Comparison of ENCODE assay signal across 18 cellular contexts in genomic region chr9:76296561-76297276, GRCh38.
DNase-seq lines count a peak whose midpoint lies in the region; FAIRE-seq and TF ChIP-seq lines count a peak whose summit lies in the region.
"Had no signal": no experiment of that assay in that cellular context is flagged by ENCODE, and none has a peak within 500 bp of the region (broad histone marks: within the 10 kb centered on the region; RNA-seq: fewer than 3 reads in every experiment).

No MANE protein-coding gene starts in this region.

- H3K27me3 ChIP-seq in BLaER1 (no peaks in the 10 kb centered on the region), H1 (replicated peaks in 1 of 4; ENCODE audit: control insufficient read depth in 3 of 4, extremely low read depth in 1 of 4, insufficient read depth in 3 of 4, low read length in 3 of 4) (no peaks in the 10 kb centered on the region), osteoblast (ENCODE audit: insufficient read depth, low read length) (peaks cover 9% of the 10 kb centered on the region)

- no peak for TF ChIP-seq CTCF in H1 (IDR thresholded peaks at IDR 0.05; ENCODE audit: control extremely low read depth in 1 of 3, insufficient read depth in 1 of 3, low read depth in 1 of 3, low read length in 3 of 3)
- TF ChIP-seq CTCF in osteoblast (IDR thresholded peaks at IDR 0.05; ENCODE audit: extremely low read depth, low read depth, low read length), result no peak

- no peak overlapping the region for H3K23ac ChIP-seq in H1 (ENCODE audit: insufficient read length)

- no peak overlapping the region for H2BK20ac ChIP-seq in H1 (ENCODE audit: low read length)

- H3K14ac ChIP-seq in H1 (ENCODE audit: insufficient read length), result no peak overlapping the region

- peak; percentile 34 for DNase-seq in HT-29 (ENCODE audit: low spot score)
- DNase-seq in H1 (ENCODE audit: low read depth in 1 of 2, low spot score in 2 of 2), result no peak
- DNase-seq in osteoblast (ENCODE audit: insufficient read length, low spot score, missing footprints), result peak; percentile 3
- no peak for DNase-seq in GM12891 (ENCODE audit: insufficient read length, low spot score)
- no peak for DNase-seq in H4 (ENCODE audit: low spot score)
- no peak for DNase-seq in EL
- DNase-seq: activated effector memory CD4-positive, alpha-beta T cell treated with Interleukin-2 at 50 U/mL for 16 hours; activated naive CD8-positive, alpha-beta T cell treated with anti-CD3 and anti-CD28 coated beads for 36 hours; MM.1S; NCI-H2171 treated with DMSO at 0.1 percent for 48 hours; NCI-H774; T-helper 9 cell had no signal

- no peak overlapping the region for H3K18ac ChIP-seq in H1 (ENCODE audit: extremely low read depth, low read length)

- H3K4me1 ChIP-seq in BLaER1, result peaks cover 79% of the 10 kb centered on the region
- no peaks in the 10 kb centered on the region; a peak in 3 of 7 replicates for H3K4me1 ChIP-seq in H1 (replicated peaks in 1 of 4; ENCODE audit: control insufficient read depth in 3 of 4, insufficient read depth in 4 of 4, low read length in 3 of 4)
- peaks cover 5% of the 10 kb centered on the region for H3K4me1 ChIP-seq in osteoblast (ENCODE audit: insufficient read depth, low read length)

- H3K4me3 ChIP-seq in BLaER1 (0 out of 2 replicates have a peak overlapping the region, but pooled peaks have one; percentile 26), H1 (ENCODE audit: extremely low read depth in 1 of 4, insufficient read depth in 2 of 4, low read depth in 3 of 4, low read length in 4 of 4) (no peak overlapping the region), osteoblast (ENCODE audit: insufficient read depth, low read length) (no peak overlapping the region)

- no peak overlapping the region for H2BK15ac ChIP-seq in H1 (ENCODE audit: low read length)

- H3K9ac ChIP-seq in BLaER1, result no peak overlapping the region
- no peak overlapping the region for H3K9ac ChIP-seq in H1 (replicated peaks in 1 of 4; ENCODE audit: extremely low read depth in 1 of 4, low read depth in 3 of 4, low read length in 3 of 4)
- H3K9ac ChIP-seq: GM23248 had no signal

- no peak overlapping the region for H2BK12ac ChIP-seq in H1 (ENCODE audit: low read depth, low read length)

- H3K9me3 ChIP-seq in BLaER1, result no peaks in the 10 kb centered on the region
- no peaks in the 10 kb centered on the region for H3K9me3 ChIP-seq in H1 (ENCODE audit: insufficient read depth in 2 of 2, low read depth in 1 of 2, low read length in 1 of 2)
- no peaks in the 10 kb centered on the region for H3K9me3 ChIP-seq in osteoblast (ENCODE audit: low read depth, low read length)

- POLR2A ChIA-PET in H1 (lab: Charles Lee; ENCODE audit: partially characterized antibody), result no interaction called here

- CTCF ChIA-PET in H1 (lab: Charles Lee; ENCODE audit: partially characterized antibody), result interaction anchor here (1.4 to 2.4 kb wide), 3 partner anchors 11 to 77 kb away, joined by 4 to 11 read pairs (median 5); no protein-coding TSS in a partner anchor

- no peaks in the 10 kb centered on the region for H3K23me2 ChIP-seq in H1 (ENCODE audit: low read depth, low read length)

- FAIRE-seq in H1 (lab: Jason Lieb, UNC) (no peak), GM12891 (lab: Jason Lieb, UNC) (no peak)
- FAIRE-seq: D721Med, endometrium, islet of Langerhans had no signal

- H3K79me1 ChIP-seq in H1 (ENCODE audit: low read depth, low read length), result no peaks in the 10 kb centered on the region

- H3K79me2 ChIP-seq in H1 (ENCODE audit: control insufficient read depth in 1 of 2, insufficient read depth in 2 of 2, low read length in 2 of 2), result no peaks in the 10 kb centered on the region
- H3K79me2 ChIP-seq in osteoblast (ENCODE audit: insufficient read depth, low read length), result no peaks in the 10 kb centered on the region

- H3K4ac ChIP-seq in H1 (replicated peaks; ENCODE audit: insufficient read length, low read depth, low read length), result no peak overlapping the region

- H3K4me2 ChIP-seq in BLaER1 (peak overlapping the region; percentile 81), H1 (ENCODE audit: insufficient read depth in 1 of 2, low read depth in 2 of 2, low read length in 2 of 2) (no peak overlapping the region), osteoblast (ENCODE audit: insufficient read depth, low read length) (no peak overlapping the region)

- H4K8ac ChIP-seq in H1 (ENCODE audit: extremely low read depth, insufficient read depth, low read length), result no peak overlapping the region; the same call in 1 of the 2 replicates

- H4K91ac ChIP-seq in H1 (replicated peaks; ENCODE audit: insufficient read length, low read length), result no peak overlapping the region

- no peak overlapping the region for H3K56ac ChIP-seq in H1 (replicated peaks; ENCODE audit: insufficient read length, low read depth, low read length)

- H2AFZ ChIP-seq in H1 (ENCODE audit: low read length) (0 out of 2 replicates have a peak overlapping the region, but pooled peaks have one; percentile 66), osteoblast (ENCODE audit: low read length) (no peak overlapping the region)

- no peaks in the 10 kb centered on the region for H3K36me3 ChIP-seq in BLaER1
- no peaks in the 10 kb centered on the region for H3K36me3 ChIP-seq in H1 (ENCODE audit: control insufficient read depth in 2 of 4, insufficient read depth in 4 of 4, low read length in 3 of 4)
- no peaks in the 10 kb centered on the region for H3K36me3 ChIP-seq in osteoblast (ENCODE audit: insufficient read depth, low read length)

- TF ChIP-seq RAD21 in H1 (IDR thresholded peaks at IDR 0.05 in 1 of 2, conservative IDR thresholded peaks at IDR 0.05 in 1 of 2; ENCODE audit: low read depth in 2 of 2, low read length in 2 of 2), result no peak

- no peak overlapping the region for H2AK5ac ChIP-seq in H1 (ENCODE audit: low read depth, low read length)

- H4K20me1 ChIP-seq in BLaER1 (no peaks in the 10 kb centered on the region), H1 (replicated peaks in 1 of 2; ENCODE audit: control insufficient read depth in 1 of 2, insufficient read depth in 2 of 2, low read length in 2 of 2) (no peaks in the 10 kb centered on the region), osteoblast (ENCODE audit: insufficient read depth, low read length) (no peaks in the 10 kb centered on the region)

- H3K27ac ChIP-seq in BLaER1, result no peak overlapping the region
- H3K27ac ChIP-seq in H1 (ENCODE audit: low read depth, low read length), result no peak overlapping the region
- H3K27ac ChIP-seq in osteoblast (ENCODE audit: low read depth, low read length), result no peak overlapping the region
- H3K27ac ChIP-seq: C4-2B, GM23248 had no signal

- no peak overlapping the region for H2BK5ac ChIP-seq in H1 (ENCODE audit: low read depth, low read length)

- H2BK120ac ChIP-seq in H1 (replicated peaks; ENCODE audit: low read depth, low read length), result no peak overlapping the region

- TF ChIP-seq EP300 in H1 (IDR thresholded peaks at IDR 0.05; ENCODE audit: borderline replicate concordance in 1 of 2, low read depth in 2 of 2, low read length in 2 of 2), result no peak

- WGBS in H1 (ENCODE audit: extremely low coverage in 1 of 2, insufficient coverage in 1 of 2, insufficient read length in 1 of 2, insufficient replicate concordance in 2 of 2, low coverage in 1 of 2, low lambda C conversion rate in 2 of 2, missing lambda C conversion rate in 1 of 2), 2 experiments, result 90% methylated on average over 11 of the region's 11 CpGs; no CpG with 5 or more reads in 1 of the 2 experiments

- no peak for TF ChIP-seq POLR2A in H1 (IDR thresholded peaks at IDR 0.05; ENCODE audit: control extremely low read depth in 1 of 2, low read depth in 2 of 2, low read length in 2 of 2)
- TF ChIP-seq POLR2A in GM12891 (IDR thresholded peaks at IDR 0.05; ENCODE audit: low read depth, low read length), result no peak

- no peak overlapping the region for H4K5ac ChIP-seq in H1 (ENCODE audit: insufficient read length, low read depth, low read length)

TF ChIP-seq in H1, 55 proteins besides CTCF, POLR2A, EP300 and RAD21:
- TF ChIP-seq SIN3A (conservative IDR thresholded peaks at IDR 0.05 in 1 of 2, IDR thresholded peaks at IDR 0.05 in 1 of 2; ENCODE audit: low read depth in 1 of 2, low read length in 2 of 2) (no peak), SP2 (IDR thresholded peaks at IDR 0.05; ENCODE audit: low read length) (no peak)

TF ChIP-seq in GM12891, 5 proteins besides CTCF, POLR2A, EP300 and RAD21:
- TF ChIP-seq TAF1 (IDR thresholded peaks at IDR 0.05; ENCODE audit: low read depth, low read length) (no peak), POU2F2 (IDR thresholded peaks at IDR 0.05; ENCODE audit: low read depth, low read length) (no peak), PAX5 (IDR thresholded peaks at IDR 0.05; ENCODE audit: insufficient read depth, low read length, severe bottlenecking) (no peak), POLR2AphosphoS5 (IDR thresholded peaks at IDR 0.05; ENCODE audit: low read depth, low read length) (no peak), SPI1 (IDR thresholded peaks at IDR 0.05; ENCODE audit: low read depth, low read length) (no peak)

Comparison
In these comparisons a context has a peak if more than half of its experiments do, and no peak if none do; other contexts are left out.
1. DNase-seq: peak in HT-29 (single experiment) and osteoblast (single experiment); none in H1 (0 of 2), GM12891 (single experiment), H4 (single experiment) and EL (single experiment).